9 cellular contexts compared by ENCODE assay signal in genomic region chr3:49674491-49674983, GRCh38. TPM values are rescaled to one million over a fixed set of nuclear protein-coding genes. Genes with fewer than 3 reads are reported as not detected.
DNase-seq lines count a peak whose midpoint lies in the region; ATAC-seq, FAIRE-seq and TF ChIP-seq lines count a peak whose summit lies in the region.
"Had no signal": no experiment of that assay in that cellular context is flagged by ENCODE, and none has a peak within 500 bp of the region (broad histone marks: within the 10 kb centered on the region; RNA-seq: fewer than 3 reads in every experiment).

No MANE protein-coding gene starts in this region.

- in situ Hi-C loops in K562 (cut with MboI) = loop anchor here (5.0 kb wide), 1 partner anchor 132 kb away; no protein-coding TSS in a partner anchor

- peak overlapping the region; percentile 95 to 98 for H3K9ac ChIP-seq in K562 (ENCODE audit: insufficient read depth in 1 of 2, low read depth in 2 of 2, low read length in 2 of 2)

- TF ChIP-seq CTCF in AG04449 (IDR thresholded peaks at IDR 0.05; ENCODE audit: insufficient read depth, low read length, missing control alignments) (peak; percentile 5), K562 (IDR thresholded peaks at IDR 0.05 in 2 of 3, conservative IDR thresholded peaks at IDR 0.05 in 1 of 3; ENCODE audit: insufficient read depth in 2 of 3, low read depth in 1 of 3, low read length in 3 of 3) (no peak), lung (IDR thresholded peaks at IDR 0.05; ENCODE audit: control extremely low read depth, extremely low read depth) (no peak), GM20000 (IDR thresholded peaks at IDR 0.05; ENCODE audit: extremely low read depth, missing control alignments) (no peak)

- POLR2A ChIA-PET in AG04449 (lab: Yijun Ruan, JAX) = no interaction called here
- POLR2A ChIA-PET in K562 (lab: Yijun Ruan, JAX) = no interaction called here

- WGBS in K562 (ENCODE audit: insufficient coverage, low coverage, missing lambda C conversion rate) = 0% methylated on average over 22 of the region's 34 CpGs
- WGBS in lung, 2 donors = 6 to 8% methylated on average over 34 of the region's 34 CpGs
- 6% methylated on average over 34 of the region's 34 CpGs for WGBS in thymus

- H3K9me1 ChIP-seq in K562 (ENCODE audit: control insufficient read depth, insufficient read depth, low read length) = peaks cover 2% of the 10 kb centered on the region

- H3K4me1 ChIP-seq in K562 (replicated peaks in 1 of 2; ENCODE audit: control insufficient read depth in 2 of 2, insufficient read depth in 2 of 2, low read length in 2 of 2) = peaks cover 17 to 38% of the 10 kb centered on the region in 2 experiments; a peak in 4 of 5 replicates
- peaks cover 0 to 15% of the 10 kb centered on the region in 2 donors for H3K4me1 ChIP-seq in lung (ENCODE audit: control insufficient read depth in 2 of 2, insufficient read depth in 2 of 2, low read length in 2 of 2)
- peaks cover 6% of the 10 kb centered on the region for H3K4me1 ChIP-seq in thymus (ENCODE audit: control insufficient read depth, insufficient read depth, low read length)

- H3K4me2 ChIP-seq in K562 (ENCODE audit: insufficient read depth, low read length) = peak overlapping the region; percentile 95

- ATAC-seq in GM21447 (IDR thresholded peaks at IDR 0.05; ENCODE audit: unreplicated experiment) (peak; percentile 13), K562 (peak; percentile 71), lung (ENCODE audit: insufficient read depth, low FRiP score) (peak; percentile 19)

- intact Hi-C loops in K562 (cut with micrococcal nuclease) = loop anchor here (5.0 kb wide), 1 partner anchor 107 kb away; no protein-coding TSS in a partner anchor

- BruUV-seq in K562 (replicated peaks; lab: Mats Ljungman, UMichigan) = no TSS peak

- no peaks in the 10 kb centered on the region; the same call in 1 of the 2 replicates for H4K20me1 ChIP-seq in K562 (replicated peaks; ENCODE audit: control insufficient read depth, insufficient read depth, low read length)

- no peak for TF ChIP-seq POLR2A in K562 (conservative IDR thresholded peaks at IDR 0.05)

- no peak for DNase-seq in AG04449 (ENCODE audit: low read depth, low spot score)
- peak in 2 of 4 experiments; percentile 16 to 44 for DNase-seq in K562 (ENCODE audit: extremely low read depth in 1 of 4, low spot score in 3 of 4)
- DNase-seq in lung (ENCODE audit: low spot score) = no peak
- no peak for DNase-seq in NK-92 treated with Interleukin-12 subunit alpha and Interleukin-12 subunit beta, amount 100 ng/mL, for 24 hours (lab: John Stamatoyannopoulos, UW)
- no peak for DNase-seq in GM20000 (ENCODE audit: low spot score)

- TF ChIP-seq EP300 in Ishikawa (IDR thresholded peaks at IDR 0.05; ENCODE audit: borderline replicate concordance) (no peak), K562 (IDR thresholded peaks at IDR 0.05; ENCODE audit: low read length) (no peak)

- TF ChIP-seq RAD21 in Ishikawa (IDR thresholded peaks at IDR 0.05; ENCODE audit: low read depth) = no peak
- 0 out of 4 replicates have a peak, but pooled peaks of 1 of the 2 experiments have one; percentile 5 for TF ChIP-seq RAD21 in K562 (CRISPR knock-in tag; conservative IDR thresholded peaks at IDR 0.05 in 1 of 2, IDR thresholded peaks at IDR 0.05 in 1 of 2)

- H3K27ac ChIP-seq in K562 (ENCODE audit: extremely low read depth, low read depth, low read length) (peak overlapping the region; percentile 94), lung (ENCODE audit: low read depth in 1 of 2, low read length in 1 of 2) (peak overlapping the region; percentile 93 to 95), thymus (ENCODE audit: low read depth) (peak overlapping the region; percentile 22)

- peaks cover 29% of the 10 kb centered on the region for H3K79me2 ChIP-seq in K562 (ENCODE audit: control insufficient read depth, insufficient read depth, low read length)

- H3K9me3 ChIP-seq in K562 (replicated peaks; ENCODE audit: control insufficient read depth, insufficient read depth, low read depth, low read length) (no peaks in the 10 kb centered on the region), lung (ENCODE audit: control insufficient read depth in 2 of 2, insufficient read depth in 1 of 2, low read length in 1 of 2) (no peaks in the 10 kb centered on the region), thymus (ENCODE audit: control insufficient read depth) (no peaks in the 10 kb centered on the region)

- FAIRE-seq in K562 (lab: Jason Lieb, UNC) = no peak

- H3K27me3 ChIP-seq in K562 (ENCODE audit: control insufficient read depth in 2 of 2, insufficient read depth in 2 of 2, low read length in 2 of 2) (no peaks in the 10 kb centered on the region), lung (ENCODE audit: control insufficient read depth, insufficient read depth) (no peaks in the 10 kb centered on the region), thymus (ENCODE audit: control insufficient read depth, insufficient read depth) (no peaks in the 10 kb centered on the region)

- CTCF ChIA-PET in AG04449 (lab: Yijun Ruan, JAX) (interaction anchor here (1.5 kb wide), 1 partner anchor 135 kb away, joined by 10 read pairs; no protein-coding TSS in a partner anchor), K562 (lab: Yijun Ruan, JAX; ENCODE audit: low intra/inter-chr PET ratio) (no interaction called here)

- H3K4me3 ChIP-seq in AG04449 (ENCODE audit: low read depth, low read length) (peak overlapping the region; percentile 83), K562 (peak overlapping the region; percentile 81), lung (peak overlapping the region; percentile 87), thymus (ENCODE audit: low read length) (peak overlapping the region; percentile 66)

- peak overlapping the region; percentile 81 for H2AFZ ChIP-seq in K562 (ENCODE audit: low read depth, low read length)

- peaks cover 46% of the 10 kb centered on the region; the same call in 2 of the 3 replicates for H3K36me3 ChIP-seq in K562 (ENCODE audit: control insufficient read depth, insufficient read depth, low read length)
- peaks cover 0 to 34% of the 10 kb centered on the region in 2 donors for H3K36me3 ChIP-seq in lung (ENCODE audit: control insufficient read depth in 2 of 2, insufficient read depth in 2 of 2, low read length in 2 of 2)
- H3K36me3 ChIP-seq in thymus (ENCODE audit: control insufficient read depth, insufficient read depth) = peaks cover 36% of the 10 kb centered on the region

RNA-seq across cellular contexts. Expression of gene APEH, which starts 0.4 kb away (rescaled TPM):
- 167 and 504 TPM in 2 replicates for total RNA-seq in K562 (2011; cell fraction: chromatin; rRNA removed; ENCODE audit: low replicate concordance)
- total RNA-seq in K562 (2011; cell fraction: nucleolus; rRNA removed) = 286 and 325 TPM in 2 replicates
- 167 and 176 TPM in 2 replicates for total RNA-seq in K562 (2011; cell fraction: nucleoplasm; rRNA removed)
- 142 and 162 TPM in 2 replicates for total RNA-seq in K562 (2014; rRNA removed)
- 74.1 and 104 TPM in 2 replicates for total RNA-seq in K562 (2014; rRNA removed; fragmentation: Illumina TruSeq; extraction: Trizol)
- 126 and 127 TPM in 2 replicates for total RNA-seq in K562 (2015; rRNA removed; fragmentation: Illumina TruSeq; extraction: Trizol)
- 174 and 177 TPM in 2 replicates for total RNA-seq in K562 (2021)
- 116 and 117 TPM in 2 replicates for polyA plus RNA-seq in K562 (2011; rRNA removed)
- 143 and 217 TPM in 2 replicates for polyA plus RNA-seq in K562 (2011; cell fraction: cytosol; rRNA removed)
- 281 and 331 TPM in 2 replicates for polyA plus RNA-seq in K562 (2011; cell fraction: nucleus; rRNA removed)
- 148 and 159 TPM in 2 replicates for polyA plus RNA-seq in K562 (2012)
- 120 and 130 TPM in 2 replicates for polyA plus RNA-seq in K562 (2014; fragmentation: Illumina TruSeq; extraction: Trizol)
- polyA plus RNA-seq in K562 (2014; fragmentation: Nextera tagmentation; extraction: Ambion mirVana) = 10 to 100 TPM; 70.9 to 72.6 TPM
- polyA plus RNA-seq in K562 (2014; rRNA removed) = 111 and 122 TPM in 2 replicates
- polyA minus RNA-seq in K562 (2011; rRNA and poly(A)+ RNA removed) = 104 and 133 TPM in 2 replicates
- polyA minus RNA-seq in K562 (2011; cell fraction: cytosol; rRNA and poly(A)+ RNA removed) = 123 and 130 TPM in 2 replicates
- polyA minus RNA-seq in K562 (2011; cell fraction: nucleus; rRNA and poly(A)+ RNA removed) = 142 and 151 TPM in 2 replicates
- 100 to 1,000 TPM in 1 of 2 donors, 10 to 100 TPM in 1; 58.4 to 119 TPM for total RNA-seq in lung
- 10 to 100 TPM; 25.2 to 80.0 TPM for polyA plus RNA-seq in lung
- polyA plus RNA-seq in thymus = 45.8 TPM

RNA-seq across cellular contexts. Expression of gene MST1, which starts 14.7 kb away (rescaled TPM):
- total RNA-seq in K562 (2011; cell fraction: chromatin; rRNA removed; ENCODE audit: low replicate concordance) = 3.9 and 10.8 TPM in 2 replicates
- total RNA-seq in K562 (2011; cell fraction: nucleolus; rRNA removed) = 8.2 and 12.5 TPM in 2 replicates
- total RNA-seq in K562 (2011; cell fraction: nucleoplasm; rRNA removed) = 5.0 and 5.1 TPM in 2 replicates
- total RNA-seq in K562 (2014; rRNA removed) (0.23 and 0.57 TPM in 2 replicates), K562 (2014; rRNA removed; fragmentation: Illumina TruSeq; extraction: Trizol) (0.51 TPM in 1 of 2 replicates, not detected in the other), K562 (2015; rRNA removed; fragmentation: Illumina TruSeq; extraction: Trizol) (0.26 and 0.40 TPM in 2 replicates), K562 (2021) (1.2 and 1.4 TPM in 2 replicates), lung (10 to 100 TPM; 13.3 to 21.1 TPM)
- polyA plus RNA-seq in K562 (2011; rRNA removed) (1.3 and 4.3 TPM in 2 replicates), K562 (2014; fragmentation: Illumina TruSeq; extraction: Trizol) (0.30 and 1.1 TPM in 2 replicates), K562 (2014; fragmentation: Nextera tagmentation; extraction: Ambion mirVana) (under 1 TPM; 0.08 to 0.10 TPM), K562 (2014; rRNA removed) (1.8 and 5.0 TPM in 2 replicates), lung (10 to 100 TPM in 1 of 2 donors, 1 to 10 TPM in 1; 8.3 to 27.0 TPM), thymus (90.3 TPM)
- 0.94 and 1.4 TPM in 2 replicates for polyA plus RNA-seq in K562 (2011; cell fraction: cytosol; rRNA removed)
- 35.5 and 64.0 TPM in 2 replicates for polyA plus RNA-seq in K562 (2011; cell fraction: nucleus; rRNA removed)
- 3.4 and 6.1 TPM in 2 replicates for polyA plus RNA-seq in K562 (2012)
- polyA minus RNA-seq in K562 (2011; rRNA and poly(A)+ RNA removed) = 0.56 and 1.1 TPM in 2 replicates
- 1.0 and 1.2 TPM in 2 replicates for polyA minus RNA-seq in K562 (2011; cell fraction: cytosol; rRNA and poly(A)+ RNA removed)
- 3.1 and 6.1 TPM in 2 replicates for polyA minus RNA-seq in K562 (2011; cell fraction: nucleus; rRNA and poly(A)+ RNA removed)

RNA-seq across cellular contexts. Expression of gene RNF123, which starts 14.8 kb away (rescaled TPM):
- total RNA-seq in K562 (2011; cell fraction: chromatin; rRNA removed; ENCODE audit: low replicate concordance) = 60.1 and 195 TPM in 2 replicates
- total RNA-seq in K562 (2011; cell fraction: nucleolus; rRNA removed) = 128 and 136 TPM in 2 replicates
- total RNA-seq in K562 (2011; cell fraction: nucleoplasm; rRNA removed) = 70.7 and 81.4 TPM in 2 replicates
- total RNA-seq in K562 (2014; rRNA removed) (15.0 and 24.2 TPM in 2 replicates), K562 (2014; rRNA removed; fragmentation: Illumina TruSeq; extraction: Trizol) (12.5 and 17.5 TPM in 2 replicates), K562 (2015; rRNA removed; fragmentation: Illumina TruSeq; extraction: Trizol) (14.4 and 15.6 TPM in 2 replicates), K562 (2021) (44.6 and 53.1 TPM in 2 replicates), lung (10 to 100 TPM; 23.5 to 45.0 TPM)
- polyA plus RNA-seq in K562 (2011; rRNA removed) (30.4 and 48.7 TPM in 2 replicates), K562 (2014; fragmentation: Illumina TruSeq; extraction: Trizol) (28.8 and 29.6 TPM in 2 replicates), K562 (2014; fragmentation: Nextera tagmentation; extraction: Ambion mirVana) (1 to 10 TPM; 8.7 to 8.8 TPM), K562 (2014; rRNA removed) (34.2 and 35.0 TPM in 2 replicates), lung (10 to 100 TPM; 22.2 to 22.6 TPM), thymus (23.7 TPM)
- 44.7 and 74.3 TPM in 2 replicates for polyA plus RNA-seq in K562 (2011; cell fraction: cytosol; rRNA removed)
- polyA plus RNA-seq in K562 (2011; cell fraction: nucleus; rRNA removed) = 195 and 281 TPM in 2 replicates
- polyA plus RNA-seq in K562 (2012) = 22.8 and 35.5 TPM in 2 replicates
- 22.1 and 29.0 TPM in 2 replicates for polyA minus RNA-seq in K562 (2011; rRNA and poly(A)+ RNA removed)
- 28.9 and 31.4 TPM in 2 replicates for polyA minus RNA-seq in K562 (2011; cell fraction: cytosol; rRNA and poly(A)+ RNA removed)
- 45.0 and 58.2 TPM in 2 replicates for polyA minus RNA-seq in K562 (2011; cell fraction: nucleus; rRNA and poly(A)+ RNA removed)

RNA-seq across cellular contexts. Expression of gene AMIGO3, which starts 44.9 kb away (rescaled TPM):
- 5.9 TPM in 1 of 2 replicates, not detected in the other for total RNA-seq in K562 (2011; cell fraction: chromatin; rRNA removed; ENCODE audit: low replicate concordance)
- total RNA-seq in K562 (2011; cell fraction: nucleolus; rRNA removed) = 5.9 and 8.8 TPM in 2 replicates
- total RNA-seq in K562 (2011; cell fraction: nucleoplasm; rRNA removed) = 0.51 TPM in 1 of 2 replicates, not detected in the other
- total RNA-seq in K562 (2014; rRNA removed) (0.68 and 1.4 TPM in 2 replicates), K562 (2014; rRNA removed; fragmentation: Illumina TruSeq; extraction: Trizol) (not detected in 2 replicates), K562 (2015; rRNA removed; fragmentation: Illumina TruSeq; extraction: Trizol) (0.26 TPM in 1 of 2 replicates, not detected in the other), K562 (2021) (0.18 and 0.44 TPM in 2 replicates), lung (under 1 TPM in 1 of 2 donors, not detected in 1; 0.25 TPM)
- polyA plus RNA-seq in K562 (2011; rRNA removed) (0.13 and 0.41 TPM in 2 replicates), K562 (2014; fragmentation: Illumina TruSeq; extraction: Trizol) (0.18 TPM in 1 of 2 replicates, not detected in the other), K562 (2014; fragmentation: Nextera tagmentation; extraction: Ambion mirVana) (not detected), K562 (2014; rRNA removed) (2.0 and 2.8 TPM in 2 replicates), lung (under 1 TPM; 0.51 to 0.63 TPM), thymus (2.0 TPM)
- 3.1 TPM in 1 of 2 replicates, not detected in the other for polyA plus RNA-seq in K562 (2011; cell fraction: cytosol; rRNA removed)
- polyA plus RNA-seq in K562 (2011; cell fraction: nucleus; rRNA removed) = 2.6 and 8.7 TPM in 2 replicates
- 0.61 and 4.4 TPM in 2 replicates for polyA plus RNA-seq in K562 (2012)
- polyA minus RNA-seq in K562 (2011; rRNA and poly(A)+ RNA removed) = not detected in 2 replicates
- 0.38 and 2.4 TPM in 2 replicates for polyA minus RNA-seq in K562 (2011; cell fraction: cytosol; rRNA and poly(A)+ RNA removed)
- polyA minus RNA-seq in K562 (2011; cell fraction: nucleus; rRNA and poly(A)+ RNA removed) = 2.4 and 3.3 TPM in 2 replicates
- total RNA-seq: renal cortical epithelial cell had no signal

RNA-seq across cellular contexts. Expression of gene GMPPB, which starts 49.2 kb away (rescaled TPM):
- total RNA-seq in K562 (2011; cell fraction: chromatin; rRNA removed; ENCODE audit: low replicate concordance) = 23.6 and 70.2 TPM in 2 replicates
- 47.0 and 56.7 TPM in 2 replicates for total RNA-seq in K562 (2011; cell fraction: nucleolus; rRNA removed)
- total RNA-seq in K562 (2011; cell fraction: nucleoplasm; rRNA removed) = 29.1 and 36.1 TPM in 2 replicates
- total RNA-seq in K562 (2014; rRNA removed) (11.0 and 18.0 TPM in 2 replicates), K562 (2014; rRNA removed; fragmentation: Illumina TruSeq; extraction: Trizol) (4.3 and 5.5 TPM in 2 replicates), K562 (2015; rRNA removed; fragmentation: Illumina TruSeq; extraction: Trizol) (8.8 and 9.2 TPM in 2 replicates), K562 (2021) (16.4 and 17.4 TPM in 2 replicates), lung (10 to 100 TPM; 10.8 to 81.2 TPM)
- polyA plus RNA-seq in K562 (2011; rRNA removed) (8.1 and 10.3 TPM in 2 replicates), K562 (2014; fragmentation: Illumina TruSeq; extraction: Trizol) (5.8 and 7.4 TPM in 2 replicates), K562 (2014; fragmentation: Nextera tagmentation; extraction: Ambion mirVana) (under 1 TPM; 0.53 to 0.92 TPM), K562 (2014; rRNA removed) (11.3 and 13.3 TPM in 2 replicates), lung (10 to 100 TPM; 27.5 to 64.8 TPM), thymus (13.2 TPM)
- 8.4 and 10.6 TPM in 2 replicates for polyA plus RNA-seq in K562 (2011; cell fraction: cytosol; rRNA removed)
- 36.7 and 37.8 TPM in 2 replicates for polyA plus RNA-seq in K562 (2011; cell fraction: nucleus; rRNA removed)
- polyA plus RNA-seq in K562 (2012) = 11.6 and 18.7 TPM in 2 replicates
- 7.8 and 8.5 TPM in 2 replicates for polyA minus RNA-seq in K562 (2011; rRNA and poly(A)+ RNA removed)
- polyA minus RNA-seq in K562 (2011; cell fraction: cytosol; rRNA and poly(A)+ RNA removed) = 6.6 and 7.7 TPM in 2 replicates
- polyA minus RNA-seq in K562 (2011; cell fraction: nucleus; rRNA and poly(A)+ RNA removed) = 22.8 and 34.7 TPM in 2 replicates

Comparison
In these comparisons a context has a peak if more than half of its experiments do, and no peak if none do; other contexts are left out.
1. ATAC-seq: peak in every context shown above with its lines; median percentile 71 in K562; 19 in lung; 13 in GM21447.
2. H3K27ac ChIP-seq: peak in every context shown above with its lines; median percentile 94 in K562; 94 in lung; 22 in thymus.